Comparison of ENCODE assay signal across 24 cellular contexts in genomic region chr11:21133722-21134121, GRCh38.
A peak's percentile ranks its signal among the peaks of the same experiment; 100 is the strongest.
DNase-seq lines count a peak whose midpoint lies in the region; ATAC-seq, FAIRE-seq and TF ChIP-seq lines count a peak whose summit lies in the region.
"Had no signal": no experiment of that assay in that cellular context is flagged by ENCODE, and none has a peak within 500 bp of the region (broad histone marks: within the 10 kb centered on the region; RNA-seq: fewer than 3 reads in every experiment).

No MANE protein-coding gene starts in this region.

- H3K36me3 ChIP-seq in GM23338 (ENCODE audit: insufficient read depth): no peaks in the 10 kb centered on the region
- H3K36me3 ChIP-seq in kidney (ENCODE audit: control insufficient read depth in 1 of 2, insufficient read depth in 2 of 2, low read length in 2 of 2): no peaks in the 10 kb centered on the region
- H3K36me3 ChIP-seq in upper lobe of right lung: no peaks in the 10 kb centered on the region
- H3K36me3 ChIP-seq in uterus: no peaks in the 10 kb centered on the region
- no peaks in the 10 kb centered on the region for H3K36me3 ChIP-seq in WERI-Rb-1
- H3K36me3 ChIP-seq: BLaER1 treated with 17β-estradiol and CSF1 and Interleukin-3, amounts not matched to agents 10 nM and 100 nM had no signal

- no peak for FAIRE-seq in kidney (lab: Jason Lieb, UNC)
- FAIRE-seq: A549, GM12878, GM12892, GM18507 had no signal

- H3K9me3 ChIP-seq in kidney (ENCODE audit: control insufficient read depth in 1 of 2, low read length in 2 of 2): no peaks in the 10 kb centered on the region
- no peaks in the 10 kb centered on the region for H3K9me3 ChIP-seq in upper lobe of right lung
- no peaks in the 10 kb centered on the region for H3K9me3 ChIP-seq in uterus
- H3K9me3 ChIP-seq in WERI-Rb-1 (ENCODE audit: severe bottlenecking): no peaks in the 10 kb centered on the region
- H3K9me3 ChIP-seq: A549; BLaER1 treated with 17β-estradiol and CSF1 and Interleukin-3, amounts not matched to agents 10 nM and 100 nM had no signal

- no peaks in the 10 kb centered on the region for H3K79me2 ChIP-seq in GM23338 (replicated peaks; ENCODE audit: insufficient read depth)

- H3K9me3 Mint-ChIP-seq in GM23338: no peaks in the 10 kb centered on the region; the same call in 2 of the 3 replicates

- intact Hi-C loops in kidney (cut with DNase I): no loop called here
- intact Hi-C loops in upper lobe of right lung (cut with DNase I): no loop called here
- intact Hi-C loops in uterus (cut with DNase I; ENCODE audit: low total_unique reads): no loop called here

- no peak overlapping the region for H3K4me3 Mint-ChIP-seq in GM23338
- H3K4me3 Mint-ChIP-seq: B cell; CD4-positive, alpha-beta T cell; CD8-positive, alpha-beta T cell had no signal

- DNase-seq in GM23338 (ENCODE audit: low spot score) (no peak), kidney (peak; percentile 50), upper lobe of right lung (no peak), uterus (no peak), WERI-Rb-1 (no peak)
- DNase-seq: AML-193; CD4-positive, alpha-beta T cell; CD8-positive, alpha-beta T cell; COR-L47; DMS 273 treated with DMSO at 0.1 percent for 48 hours; DMS153; DMS53; DMS79; DND-41; EL; GDM1 had no signal

- TF ChIP-seq CTCF in GM23338 (conservative IDR thresholded peaks at IDR 0.05; ENCODE audit: low read depth in 2 of 2) (no peak), kidney (IDR thresholded peaks at IDR 0.05; ENCODE audit: borderline replicate concordance, extremely low read depth, insufficient read depth) (no peak), upper lobe of right lung (IDR thresholded peaks at IDR 0.05) (no peak), uterus (IDR thresholded peaks at IDR 0.05) (no peak), WERI-Rb-1 (IDR thresholded peaks at IDR 0.05; ENCODE audit: low read depth, low read length) (no peak)

- no peaks in the 10 kb centered on the region for H3K27me3 Mint-ChIP-seq in GM23338 (ENCODE audit: insufficient read depth, low read depth, poor library complexity)
- H3K27me3 Mint-ChIP-seq: B cell; CD4-positive, alpha-beta T cell had no signal

- 0 out of 2 replicates have a peak overlapping the region, but pooled peaks have one; percentile 32 for H2AFZ ChIP-seq in GM23338

- no peaks in the 10 kb centered on the region; the same call in 1 of the 2 replicates for H3K9me2 ChIP-seq in GM23338 (ENCODE audit: insufficient read depth)

- no peak overlapping the region for H3K4me2 ChIP-seq in GM23338
- H3K4me2 ChIP-seq: A549; BLaER1 treated with 17β-estradiol and CSF1 and Interleukin-3, amounts not matched to agents 10 nM and 100 nM had no signal

- no peak for TF ChIP-seq POLR2A in uterus (IDR thresholded peaks at IDR 0.05)

- H3K4me1 Mint-ChIP-seq in GM23338: no peaks in the 10 kb centered on the region
- H3K4me1 Mint-ChIP-seq: B cell had no signal

- H3K27ac ChIP-seq in GM23338 (ENCODE audit: low read depth) (no peak overlapping the region), kidney (ENCODE audit: low read depth in 2 of 2, low read length in 2 of 2) (no peak overlapping the region), upper lobe of right lung (no peak overlapping the region), uterus (no peak overlapping the region), WERI-Rb-1 (no peak overlapping the region)
- H3K27ac ChIP-seq: 22Rv1; A549; BLaER1 treated with 17β-estradiol and CSF1 and Interleukin-3, amounts not matched to agents 10 nM and 100 nM; C4-2B had no signal

- H4K20me1 ChIP-seq in GM23338 (replicated peaks; ENCODE audit: insufficient read depth): no peaks in the 10 kb centered on the region
- H4K20me1 ChIP-seq: BLaER1 treated with 17β-estradiol and CSF1 and Interleukin-3, amounts not matched to agents 10 nM and 100 nM had no signal

- no peak overlapping the region for H3K9ac ChIP-seq in kidney (ENCODE audit: low read length in 2 of 2)
- H3K9ac ChIP-seq: BLaER1 treated with 17β-estradiol and CSF1 and Interleukin-3, amounts not matched to agents 10 nM and 100 nM had no signal

- H3K27me3 ChIP-seq in GM23338 (ENCODE audit: insufficient read depth) (no peaks in the 10 kb centered on the region), upper lobe of right lung (no peaks in the 10 kb centered on the region), uterus (no peaks in the 10 kb centered on the region), WERI-Rb-1 (ENCODE audit: insufficient read depth, low read depth, severe bottlenecking) (no peaks in the 10 kb centered on the region)
- H3K27me3 ChIP-seq: BLaER1 treated with 17β-estradiol and CSF1 and Interleukin-3, amounts not matched to agents 10 nM and 100 nM had no signal

- H3K27ac Mint-ChIP-seq in GM23338: no peak overlapping the region
- H3K27ac Mint-ChIP-seq: B cell; CD4-positive, alpha-beta T cell; CD8-positive, alpha-beta T cell had no signal

- H3K36me3 Mint-ChIP-seq in GM23338 (ENCODE audit: low read depth): no peaks in the 10 kb centered on the region
- H3K36me3 Mint-ChIP-seq: CD8-positive, alpha-beta T cell had no signal

- H3F3A ChIP-seq in GM23338 (replicated peaks; ENCODE audit: low read depth): no peaks in the 10 kb centered on the region

- H3K4me1 ChIP-seq in GM23338 (ENCODE audit: insufficient read depth) (no peaks in the 10 kb centered on the region), kidney (ENCODE audit: control insufficient read depth in 1 of 2, insufficient read depth in 1 of 2, low read depth in 1 of 2, low read length in 2 of 2) (no peaks in the 10 kb centered on the region), upper lobe of right lung (no peaks in the 10 kb centered on the region), uterus (no peaks in the 10 kb centered on the region)
- H3K4me1 ChIP-seq: A549; BLaER1 treated with 17β-estradiol and CSF1 and Interleukin-3, amounts not matched to agents 10 nM and 100 nM had no signal

- H3K4me3 ChIP-seq in GM23338: no peak overlapping the region
- no peak overlapping the region for H3K4me3 ChIP-seq in kidney (ENCODE audit: low read length in 2 of 2)
- H3K4me3 ChIP-seq in upper lobe of right lung: no peak overlapping the region
- H3K4me3 ChIP-seq in uterus: no peak overlapping the region
- no peak overlapping the region for H3K4me3 ChIP-seq in WERI-Rb-1 (ENCODE audit: low read depth, low read length)
- H3K4me3 ChIP-seq: A549; BLaER1 treated with 17β-estradiol and CSF1 and Interleukin-3, amounts not matched to agents 10 nM and 100 nM; GM12878 had no signal

- ATAC-seq in GM23338 (no peak), upper lobe of right lung (peak; percentile 10)
- ATAC-seq: A549; CD8-positive, alpha-beta T cell; GM12878 had no signal

TF ChIP-seq in GM23338, 12 proteins besides CTCF, POLR2A, EP300 and RAD21:
- TF ChIP-seq CREB1 (CRISPR knock-in tag; IDR thresholded peaks at IDR 0.05; ENCODE audit: low read depth): no peak
- TF ChIP-seq EZH2 (IDR thresholded peaks at IDR 0.05; ENCODE audit: low read depth, unreplicated experiment): no peak
- TF ChIP-seq POLR2AphosphoS5 (IDR thresholded peaks at IDR 0.05; ENCODE audit: low read depth): no peak
- TF ChIP-seq EZH2phosphoT487 (IDR thresholded peaks at IDR 0.05; ENCODE audit: unreplicated experiment): no peak
- TF ChIP-seq JUNB (IDR thresholded peaks at IDR 0.05; ENCODE audit: unreplicated experiment): no peak
- no peak for TF ChIP-seq REST (IDR thresholded peaks at IDR 0.05; ENCODE audit: unreplicated experiment)
